Comparison of ENCODE assay signal across 15 cellular contexts in genomic region chr7:105493928-105494325, GRCh38. TPM values are rescaled to one million over a fixed set of nuclear protein-coding genes. Genes with fewer than 3 reads are reported as not detected.
A peak's percentile ranks its signal among the peaks of the same experiment; 100 is the strongest.
DNase-seq lines count a peak whose midpoint lies in the region; ATAC-seq and TF ChIP-seq lines count a peak whose summit lies in the region.
"Had no signal": no experiment of that assay in that cellular context is flagged by ENCODE, and none has a peak within 500 bp of the region (broad histone marks: within the 10 kb centered on the region; RNA-seq: fewer than 3 reads in every experiment).

No MANE protein-coding gene starts in this region.

- CTCF ChIA-PET in CD8-positive, alpha-beta T cell (lab: Charles Lee): interaction anchor here (0.8 kb wide), 1 partner anchor 9 kb away, joined by 4 read pairs; no protein-coding TSS in a partner anchor

- WGBS in mesenchymal stem cell: 93% methylated on average over 4 of the region's 5 CpGs

- peaks cover 11% of the 10 kb centered on the region for H3K79me1 ChIP-seq in mesenchymal stem cell (replicated peaks; ENCODE audit: low read length, poor library complexity, severe bottlenecking)

- H3K23ac ChIP-seq in mesenchymal stem cell (ENCODE audit: low read length in 2 of 2): no peak overlapping the region

- no peak overlapping the region for H2AFZ ChIP-seq in mesenchymal stem cell (ENCODE audit: low read depth, low read length)

- DNase-seq in A172 (ENCODE audit: low spot score) (peak; percentile 19), HS-27A (ENCODE audit: low read depth) (peak; percentile 43), chondrocyte (ENCODE audit: low spot score) (no peak), mesenchymal stem cell (peak; percentile 83), middle frontal gyrus (ENCODE audit: extremely low spot score, low spot score) (no peak), epidermal melanocyte (ENCODE audit: insufficient read length, low spot score) (no peak)
- no peak for DNase-seq in natural killer cell treated with Interleukin-12 subunit alpha and Interleukin-12 subunit beta and Interleukin-15 and Interleukin-18, amount 100 ng/mL, for 72 hours (ENCODE audit: low spot score)
- no peak for DNase-seq in CD8-positive, alpha-beta T cell
- DNase-seq: activated B cell treated with CpG ODN at 0.5 μM for 24 hours; activated T-cell treated with anti-CD3 and anti-CD28 coated beads, Interleukin-2, amount 50 U/mL, for 24 hours; foreskin keratinocyte; NCI-H1105 treated with DMSO at 0.1 percent for 48 hours; NCI-H748 treated with DMSO at 0.1 percent for 48 hours had no signal

- no peak overlapping the region for H4K91ac ChIP-seq in mesenchymal stem cell (ENCODE audit: low read length)

- H3K4me1 Mint-ChIP-seq in chondrocyte (ENCODE audit: low read depth): peaks cover 59% of the 10 kb centered on the region
- H3K4me1 Mint-ChIP-seq in natural killer cell treated with Interleukin-12 subunit alpha and Interleukin-12 subunit beta and Interleukin-15 and Interleukin-18, amount 100 ng/mL, for 72 hours (ENCODE audit: low read depth in 2 of 2): no peaks in the 10 kb centered on the region
- no peaks in the 10 kb centered on the region for H3K4me1 Mint-ChIP-seq in CD8-positive, alpha-beta T cell (ENCODE audit: low read depth)
- H3K4me1 Mint-ChIP-seq: activated B cell treated with CpG ODN at 0.5 μM for 24 hours had no signal

- intact Hi-C loops in CD8-positive, alpha-beta T cell (cut with DNase I, micrococcal nuclease): no loop called here

- H3K14ac ChIP-seq in mesenchymal stem cell (ENCODE audit: low read length in 2 of 2): no peak overlapping the region

- no peaks in the 10 kb centered on the region for H3K9me3 Mint-ChIP-seq in chondrocyte (ENCODE audit: low read depth)
- no peaks in the 10 kb centered on the region for H3K9me3 Mint-ChIP-seq in natural killer cell treated with Interleukin-12 subunit alpha and Interleukin-12 subunit beta and Interleukin-15 and Interleukin-18, amount 100 ng/mL, for 72 hours
- H3K9me3 Mint-ChIP-seq in CD8-positive, alpha-beta T cell: no peaks in the 10 kb centered on the region
- H3K9me3 Mint-ChIP-seq: activated B cell treated with CpG ODN at 0.5 μM for 24 hours; activated T-cell treated with anti-CD3 and anti-CD28 coated beads, Interleukin-2, amount 50 U/mL, for 24 hours; brain had no signal

- H3K4me2 ChIP-seq in mesenchymal stem cell (ENCODE audit: low read length, poor library complexity, severe bottlenecking): no peak overlapping the region

- no peaks in the 10 kb centered on the region for H3K27me3 ChIP-seq in mesenchymal stem cell (ENCODE audit: control insufficient read depth in 1 of 2, insufficient read depth in 1 of 2, low read length in 2 of 2)
- no peaks in the 10 kb centered on the region for H3K27me3 ChIP-seq in CD8-positive, alpha-beta T cell (ENCODE audit: insufficient read depth, low read length)
- H3K27me3 ChIP-seq: foreskin keratinocyte had no signal

- H2AK5ac ChIP-seq in mesenchymal stem cell (ENCODE audit: low read length, severe bottlenecking): no peak overlapping the region

- no peak overlapping the region for H2BK120ac ChIP-seq in mesenchymal stem cell (ENCODE audit: low read depth, low read length)

- POLR2A ChIA-PET in CD8-positive, alpha-beta T cell (lab: Charles Lee): interaction anchor here (0.7 kb wide), 1 partner anchor 186 kb away, joined by 4 read pairs; no protein-coding TSS in a partner anchor

- H3K4me3 ChIP-seq in mesenchymal stem cell (ENCODE audit: insufficient read depth in 1 of 2, low read depth in 1 of 2, low read length in 2 of 2): no peak overlapping the region
- no peak overlapping the region for H3K4me3 ChIP-seq in CD8-positive, alpha-beta T cell (ENCODE audit: low read depth, low read length)

- H2BK12ac ChIP-seq in mesenchymal stem cell (ENCODE audit: low read length in 2 of 2): no peak overlapping the region

- H3K27ac Mint-ChIP-seq in chondrocyte (ENCODE audit: unreplicated experiment): peak overlapping the region; percentile 92
- H3K27ac Mint-ChIP-seq in natural killer cell treated with Interleukin-12 subunit alpha and Interleukin-12 subunit beta and Interleukin-15 and Interleukin-18, amount 100 ng/mL, for 72 hours: no peak overlapping the region
- no peak overlapping the region for H3K27ac Mint-ChIP-seq in CD8-positive, alpha-beta T cell
- H3K27ac Mint-ChIP-seq: activated B cell treated with CpG ODN at 0.5 μM for 24 hours; activated T-cell treated with anti-CD3 and anti-CD28 coated beads, Interleukin-2, amount 50 U/mL, for 24 hours had no signal

- ATAC-seq in natural killer cell treated with Interleukin-12 subunit alpha and Interleukin-12 subunit beta and Interleukin-15 and Interleukin-18, amount 100 ng/mL, for 72 hours: no peak
- no peak for ATAC-seq in CD8-positive, alpha-beta T cell
- ATAC-seq: foreskin keratinocyte, left lobe of liver had no signal

- H3K4me3 Mint-ChIP-seq in chondrocyte (ENCODE audit: unreplicated experiment): peak overlapping the region; percentile 62
- no peak overlapping the region for H3K4me3 Mint-ChIP-seq in natural killer cell treated with Interleukin-12 subunit alpha and Interleukin-12 subunit beta and Interleukin-15 and Interleukin-18, amount 100 ng/mL, for 72 hours
- H3K4me3 Mint-ChIP-seq in CD8-positive, alpha-beta T cell: no peak overlapping the region
- H3K4me3 Mint-ChIP-seq: activated B cell treated with CpG ODN at 0.5 μM for 24 hours; activated T-cell treated with anti-CD3 and anti-CD28 coated beads, Interleukin-2, amount 50 U/mL, for 24 hours; brain had no signal

- H3K27ac ChIP-seq in mesenchymal stem cell (ENCODE audit: low read length, poor library complexity, severe bottlenecking): peak overlapping the region; percentile 98
- H3K27ac ChIP-seq in CD8-positive, alpha-beta T cell (ENCODE audit: low read depth, low read length): no peak overlapping the region
- H3K27ac ChIP-seq: foreskin keratinocyte had no signal

- no peak overlapping the region for H4K8ac ChIP-seq in mesenchymal stem cell (ENCODE audit: low read length)

- peaks cover 2% of the 10 kb centered on the region for H3K36me3 Mint-ChIP-seq in chondrocyte (ENCODE audit: low read depth)
- no peaks in the 10 kb centered on the region for H3K36me3 Mint-ChIP-seq in natural killer cell treated with Interleukin-12 subunit alpha and Interleukin-12 subunit beta and Interleukin-15 and Interleukin-18, amount 100 ng/mL, for 72 hours
- H3K36me3 Mint-ChIP-seq in CD8-positive, alpha-beta T cell: peaks cover 3% of the 10 kb centered on the region

- no peak overlapping the region for H3K4ac ChIP-seq in mesenchymal stem cell (ENCODE audit: low read depth in 1 of 2, low read length in 2 of 2)

- H3K9me3 ChIP-seq in mesenchymal stem cell (ENCODE audit: control insufficient read depth, low read length): no peaks in the 10 kb centered on the region
- H3K9me3 ChIP-seq in CD8-positive, alpha-beta T cell (ENCODE audit: low read length): no peaks in the 10 kb centered on the region

- TF ChIP-seq CTCF in chondrocyte (IDR thresholded peaks at IDR 0.05): no peak
- TF ChIP-seq CTCF in CD8-positive, alpha-beta T cell (IDR thresholded peaks at IDR 0.05): no peak

- no peaks in the 10 kb centered on the region for H3K27me3 Mint-ChIP-seq in chondrocyte (ENCODE audit: low read depth)
- H3K27me3 Mint-ChIP-seq in natural killer cell treated with Interleukin-12 subunit alpha and Interleukin-12 subunit beta and Interleukin-15 and Interleukin-18, amount 100 ng/mL, for 72 hours: no peaks in the 10 kb centered on the region
- H3K27me3 Mint-ChIP-seq in CD8-positive, alpha-beta T cell (ENCODE audit: low read depth): no peaks in the 10 kb centered on the region
- H3K27me3 Mint-ChIP-seq: activated B cell treated with CpG ODN at 0.5 μM for 24 hours; activated T-cell treated with anti-CD3 and anti-CD28 coated beads, Interleukin-2, amount 50 U/mL, for 24 hours had no signal

- no peak overlapping the region for H2BK15ac ChIP-seq in mesenchymal stem cell (ENCODE audit: low read depth, poor library complexity, severe bottlenecking)

- no peak overlapping the region for H3K18ac ChIP-seq in mesenchymal stem cell (ENCODE audit: low read depth in 1 of 2, low read length in 2 of 2)

- H2BK5ac ChIP-seq in mesenchymal stem cell (ENCODE audit: low read depth, low read length, poor library complexity, severe bottlenecking): peak overlapping the region; percentile 82

- H3K4me1 ChIP-seq in mesenchymal stem cell (ENCODE audit: control insufficient read depth, insufficient read depth, low read depth, low read length): peaks cover 16% of the 10 kb centered on the region
- no peaks in the 10 kb centered on the region for H3K4me1 ChIP-seq in CD8-positive, alpha-beta T cell (ENCODE audit: insufficient read depth, low read length)

- H3K36me3 ChIP-seq in mesenchymal stem cell (ENCODE audit: control insufficient read depth in 1 of 2, insufficient read depth in 2 of 2, low read depth in 1 of 2, low read length in 2 of 2): peaks cover 4 to 15% of the 10 kb centered on the region in 2 experiments
- H3K36me3 ChIP-seq in CD8-positive, alpha-beta T cell (ENCODE audit: insufficient read depth, low read length): no peaks in the 10 kb centered on the region

- H3K9ac ChIP-seq in mesenchymal stem cell (ENCODE audit: low read length): no peak overlapping the region

RNA-seq across cellular contexts. Expression of gene PUS7, which starts 28.1 kb away (rescaled TPM):
- 27.8 and 29.5 TPM in 2 replicates for total RNA-seq in A172 (2014; rRNA removed; shearing (Covaris generic))
- total RNA-seq in chondrocyte: 15.2 to 18.5 TPM (median 16.2 TPM) in 3 replicates
- 6.1 TPM for polyA plus RNA-seq in mesenchymal stem cell (2013, experiment 1 of 2)
- polyA plus RNA-seq in mesenchymal stem cell (2013, experiment 2 of 2): 6.0 TPM
- 10 to 100 TPM; 16.3 to 34.3 TPM for total RNA-seq in natural killer cell treated with Interleukin-12 subunit alpha and Interleukin-12 subunit beta and Interleukin-15 and Interleukin-18, amount 100 ng/mL, for 72 hours
- 1 to 10 TPM; 2.0 to 2.6 TPM for total RNA-seq in CD8-positive, alpha-beta T cell

RNA-seq across cellular contexts. Expression of gene RINT1, which starts 38.1 kb away (rescaled TPM):
- total RNA-seq in A172 (2014; rRNA removed; shearing (Covaris generic)): 17.6 and 24.7 TPM in 2 replicates
- 18.0 to 26.8 TPM (median 19.7 TPM) in 3 replicates for total RNA-seq in chondrocyte
- 12.5 TPM for polyA plus RNA-seq in mesenchymal stem cell (2013, experiment 1 of 2)
- 12.4 TPM for polyA plus RNA-seq in mesenchymal stem cell (2013, experiment 2 of 2)
- 10 to 100 TPM; 26.4 to 46.0 TPM for total RNA-seq in natural killer cell treated with Interleukin-12 subunit alpha and Interleukin-12 subunit beta and Interleukin-15 and Interleukin-18, amount 100 ng/mL, for 72 hours
- total RNA-seq in CD8-positive, alpha-beta T cell: 10 to 100 TPM; 46.3 to 50.8 TPM

Comparison
In these comparisons a context has a peak if more than half of its experiments do, and no peak if none do; other contexts are left out.
1. DNase-seq: peak in A172 (single experiment), HS-27A (single experiment) and mesenchymal stem cell (single experiment); none in chondrocyte (single experiment), natural killer cell treated with Interleukin-12 subunit alpha and Interleukin-12 subunit beta and Interleukin-15 and Interleukin-18, amount 100 ng/mL, for 72 hours (single experiment), middle frontal gyrus (single experiment), epidermal melanocyte (single experiment) and CD8-positive, alpha-beta T cell (0 of 7).